ENCODE assay signal across 17 cellular contexts in genomic region chr2:7041421-7041820, GRCh38.
DNase-seq lines count a peak whose midpoint lies in the region; ATAC-seq, FAIRE-seq and TF ChIP-seq lines count a peak whose summit lies in the region.
"Had no signal": no experiment of that assay in that cellular context is flagged by ENCODE, and none has a peak within 500 bp of the region (broad histone marks: within the 10 kb centered on the region; RNA-seq: fewer than 3 reads in every experiment).

No MANE protein-coding gene starts in this region.

- ATAC-seq in activated T-helper 17 cell treated with anti-CD3 and anti-CD28 coated beads, Interleukin-2, amount 50 U/mL, for 72 hours (replicated peaks): no peak
- no peak for ATAC-seq in esophagus mucosa
- ATAC-seq: GM12878 had no signal

- no peaks in the 10 kb centered on the region for H3K27me3 Mint-ChIP-seq in activated naive CD4-positive, alpha-beta T cell treated with anti-CD3 and anti-CD28 coated beads, Interleukin-2, amount 50 U/mL, for 24 hours
- H3K27me3 Mint-ChIP-seq in activated T-helper 17 cell treated with anti-CD3 and anti-CD28 coated beads, Interleukin-2, amount 50 U/mL, for 72 hours: no peaks in the 10 kb centered on the region
- no peaks in the 10 kb centered on the region for H3K27me3 Mint-ChIP-seq in neural crest cell (ENCODE audit: low read depth)
- H3K27me3 Mint-ChIP-seq: CD4-positive, CD25-positive, alpha-beta regulatory T cell had no signal

- peaks cover 7% of the 10 kb centered on the region for H3K36me3 Mint-ChIP-seq in activated naive CD4-positive, alpha-beta T cell treated with anti-CD3 and anti-CD28 coated beads, Interleukin-2, amount 50 U/mL, for 24 hours
- peaks cover 48% of the 10 kb centered on the region for H3K36me3 Mint-ChIP-seq in activated T-helper 17 cell treated with anti-CD3 and anti-CD28 coated beads, Interleukin-2, amount 50 U/mL, for 72 hours (ENCODE audit: low read depth)
- peaks cover 39% of the 10 kb centered on the region for H3K36me3 Mint-ChIP-seq in neural crest cell (ENCODE audit: low read depth)

- no peak for TF ChIP-seq CTCF in neural crest cell (conservative IDR thresholded peaks at IDR 0.05)

- DNase-seq in activated naive CD4-positive, alpha-beta T cell treated with Interleukin-2 at 50 U/mL for 16 hours: no peak
- DNase-seq in G401 (ENCODE audit: low spot score): peak; percentile 42
- DNase-seq in neural crest cell (ENCODE audit: low read depth, low spot score): no peak
- DNase-seq in HTR-8/SVneo (ENCODE audit: insufficient read length, low spot score): no peak
- DNase-seq in HK-2 (ENCODE audit: unreplicated experiment): no peak
- DNase-seq: ACHN; BE2C; C1 segment of cervical spinal cord; CD4-positive, CD25-positive, alpha-beta regulatory T cell; DMS79 treated with DMSO at 0.1 percent for 48 hours; H9 had no signal

- in situ Hi-C loops in G401 (cut with HindIII; ENCODE audit: low sequenced_read_pairs): no loop called here

- H3K4me3 Mint-ChIP-seq in activated naive CD4-positive, alpha-beta T cell treated with anti-CD3 and anti-CD28 coated beads, Interleukin-2, amount 50 U/mL, for 24 hours: no peak overlapping the region
- H3K4me3 Mint-ChIP-seq in activated T-helper 17 cell treated with anti-CD3 and anti-CD28 coated beads, Interleukin-2, amount 50 U/mL, for 72 hours: no peak overlapping the region
- H3K4me3 Mint-ChIP-seq in neural crest cell: no peak overlapping the region
- H3K4me3 Mint-ChIP-seq: CD4-positive, CD25-positive, alpha-beta regulatory T cell; H9 had no signal

- peak overlapping the region; percentile 51 for H3K27ac Mint-ChIP-seq in activated naive CD4-positive, alpha-beta T cell treated with anti-CD3 and anti-CD28 coated beads, Interleukin-2, amount 50 U/mL, for 24 hours
- H3K27ac Mint-ChIP-seq in activated T-helper 17 cell treated with anti-CD3 and anti-CD28 coated beads, Interleukin-2, amount 50 U/mL, for 72 hours: peak overlapping the region; percentile 54
- H3K27ac Mint-ChIP-seq in neural crest cell (ENCODE audit: unreplicated experiment): peak overlapping the region; percentile 73

- peaks cover 18% of the 10 kb centered on the region for H3K4me1 Mint-ChIP-seq in activated naive CD4-positive, alpha-beta T cell treated with anti-CD3 and anti-CD28 coated beads, Interleukin-2, amount 50 U/mL, for 24 hours
- no peaks in the 10 kb centered on the region for H3K4me1 Mint-ChIP-seq in activated T-helper 17 cell treated with anti-CD3 and anti-CD28 coated beads, Interleukin-2, amount 50 U/mL, for 72 hours
- H3K4me1 Mint-ChIP-seq in neural crest cell: peaks cover 34% of the 10 kb centered on the region
- H3K4me1 Mint-ChIP-seq: H9 had no signal

- no peak for FAIRE-seq in HTR-8/SVneo (lab: Jason Lieb, UNC)
- FAIRE-seq: A204.1, GM12878, H1 had no signal

- no peaks in the 10 kb centered on the region for H3K9me3 Mint-ChIP-seq in activated naive CD4-positive, alpha-beta T cell treated with anti-CD3 and anti-CD28 coated beads, Interleukin-2, amount 50 U/mL, for 24 hours
- H3K9me3 Mint-ChIP-seq in activated T-helper 17 cell treated with anti-CD3 and anti-CD28 coated beads, Interleukin-2, amount 50 U/mL, for 72 hours: no peaks in the 10 kb centered on the region
- H3K9me3 Mint-ChIP-seq in neural crest cell: peaks cover 5% of the 10 kb centered on the region
- H3K9me3 Mint-ChIP-seq: CD4-positive, CD25-positive, alpha-beta regulatory T cell had no signal
